24 cellular contexts compared by ENCODE assay signal in genomic region chr2:49080681-49081080, GRCh38.
"Had no signal": no experiment of that assay in that cellular context is flagged by ENCODE, and none has a peak within 500 bp of the region (broad histone marks: within the 10 kb centered on the region; RNA-seq: fewer than 3 reads in every experiment).

No MANE protein-coding gene starts in this region.

- H3K27ac Mint-ChIP-seq: activated CD4-positive, alpha-beta T cell treated with anti-CD3 and anti-CD28 coated beads, Interleukin-2, amount 10 ng/mL, durations not matched to agents 24 days and 14 days; activated CD8-positive, alpha-beta memory T cell treated with anti-CD3 and anti-CD28 coated beads, Interleukin-2, amount 10 ng/mL, durations not matched to agents 7 days and 5 days; activated CD8-positive, alpha-beta T cell treated with anti-CD3 and anti-CD28 coated beads for 36 hours; activated naive CD4-positive, alpha-beta T cell treated with anti-CD3 and anti-CD28 coated beads, Interleukin-2, amount 10 ng/mL, durations not matched to agents 7 days and 5 days; natural killer cell treated with Interleukin-12 subunit alpha and Interleukin-12 subunit beta and Interleukin-15 and Interleukin-18, amount 100 ng/mL, for 72 hours; T-helper 17 cell; type B pancreatic cell had no signal

- H3K9me3 Mint-ChIP-seq: type B pancreatic cell had no signal

- H3K27me3 Mint-ChIP-seq: activated CD4-positive, alpha-beta T cell treated with anti-CD3 and anti-CD28 coated beads, Interleukin-2, amount 10 ng/mL, durations not matched to agents 24 days and 14 days; activated CD8-positive, alpha-beta memory T cell treated with anti-CD3 and anti-CD28 coated beads, Interleukin-2, amount 10 ng/mL, durations not matched to agents 7 days and 5 days; activated CD8-positive, alpha-beta T cell treated with anti-CD3 and anti-CD28 coated beads for 36 hours; activated naive CD4-positive, alpha-beta T cell treated with anti-CD3 and anti-CD28 coated beads, Interleukin-2, amount 10 ng/mL, durations not matched to agents 7 days and 5 days; natural killer cell treated with Interleukin-12 subunit alpha and Interleukin-12 subunit beta and Interleukin-15 and Interleukin-18, amount 100 ng/mL, for 72 hours; T-helper 17 cell; type B pancreatic cell had no signal

- H3K4me3 ChIP-seq: coronary artery, heart left ventricle, ovary, psoas muscle, right atrium auricular region, spleen, thoracic aorta had no signal

- H3K36me3 ChIP-seq: heart left ventricle, neutrophil, ovary, right atrium auricular region, spleen, thoracic aorta had no signal

- H3K4me1 ChIP-seq: heart left ventricle, psoas muscle, right atrium auricular region, spleen had no signal

- H3K4me1 Mint-ChIP-seq: activated CD4-positive, alpha-beta T cell treated with anti-CD3 and anti-CD28 coated beads, Interleukin-2, amount 10 ng/mL, durations not matched to agents 24 days and 14 days; activated CD8-positive, alpha-beta memory T cell treated with anti-CD3 and anti-CD28 coated beads, Interleukin-2, amount 10 ng/mL, durations not matched to agents 7 days and 5 days; activated naive CD4-positive, alpha-beta T cell treated with anti-CD3 and anti-CD28 coated beads, Interleukin-2, amount 10 ng/mL, durations not matched to agents 7 days and 5 days; T-helper 17 cell had no signal

- H3K27me3 ChIP-seq: heart left ventricle, neutrophil, ovary, right atrium auricular region, spleen had no signal

- H3K27ac ChIP-seq: coronary artery, epithelial cell of prostate, heart left ventricle, neutrophil, ovary, psoas muscle, right atrium auricular region, spleen, thoracic aorta had no signal

- H3K4me3 Mint-ChIP-seq: activated CD4-positive, alpha-beta T cell treated with anti-CD3 and anti-CD28 coated beads, Interleukin-2, amount 10 ng/mL, durations not matched to agents 24 days and 14 days; activated CD8-positive, alpha-beta memory T cell treated with anti-CD3 and anti-CD28 coated beads, Interleukin-2, amount 10 ng/mL, durations not matched to agents 7 days and 5 days; activated CD8-positive, alpha-beta T cell treated with anti-CD3 and anti-CD28 coated beads for 36 hours; activated naive CD4-positive, alpha-beta T cell treated with anti-CD3 and anti-CD28 coated beads, Interleukin-2, amount 10 ng/mL, durations not matched to agents 7 days and 5 days; natural killer cell treated with Interleukin-12 subunit alpha and Interleukin-12 subunit beta and Interleukin-15 and Interleukin-18, amount 100 ng/mL, for 72 hours; T-helper 17 cell; type B pancreatic cell had no signal

- DNase-seq: activated CD4-positive, alpha-beta T cell treated with anti-CD3 and anti-CD28 coated beads, Interleukin-2, amount 10 ng/mL, durations not matched to agents 24 days and 14 days; activated CD8-positive, alpha-beta memory T cell treated with anti-CD3 and anti-CD28 coated beads, Interleukin-2, amount 10 ng/mL, durations not matched to agents 7 days and 5 days; activated CD8-positive, alpha-beta T cell treated with anti-CD3 and anti-CD28 coated beads for 36 hours; activated effector memory CD4-positive, alpha-beta T cell treated with anti-CD3 and anti-CD28 coated beads, Interleukin-2, amount 50 U/mL, for 16 hours; activated naive CD4-positive, alpha-beta T cell treated with anti-CD3 and anti-CD28 coated beads, Interleukin-2, amount 10 ng/mL, durations not matched to agents 7 days and 5 days; activated T-cell treated with anti-CD3 and anti-CD28 coated beads for 4 hours; amygdala; cerebellar nuclear complex; heart left ventricle; left ventricle myocardium superior; mammary epithelial cell; ovary; psoas muscle; spleen; stimulated activated CD4-positive, alpha-beta T cell treated with anti-CD3 and anti-CD28 coated beads, Interleukin-4, amount 100 ng/mL, for 1 hour; stimulated activated naive CD4-positive, alpha-beta T cell; T-helper 17 cell had no signal

- H3K36me3 Mint-ChIP-seq: activated CD8-positive, alpha-beta memory T cell treated with anti-CD3 and anti-CD28 coated beads, Interleukin-2, amount 10 ng/mL, durations not matched to agents 7 days and 5 days; activated naive CD4-positive, alpha-beta T cell treated with anti-CD3 and anti-CD28 coated beads, Interleukin-2, amount 10 ng/mL, durations not matched to agents 7 days and 5 days; natural killer cell treated with Interleukin-12 subunit alpha and Interleukin-12 subunit beta and Interleukin-15 and Interleukin-18, amount 100 ng/mL, for 72 hours; type B pancreatic cell had no signal

- H3K9me3 ChIP-seq: neutrophil, ovary, psoas muscle, right atrium auricular region, thoracic aorta had no signal
